ENCODE assay signal across 13 cellular contexts in the genomic region with DNA sequence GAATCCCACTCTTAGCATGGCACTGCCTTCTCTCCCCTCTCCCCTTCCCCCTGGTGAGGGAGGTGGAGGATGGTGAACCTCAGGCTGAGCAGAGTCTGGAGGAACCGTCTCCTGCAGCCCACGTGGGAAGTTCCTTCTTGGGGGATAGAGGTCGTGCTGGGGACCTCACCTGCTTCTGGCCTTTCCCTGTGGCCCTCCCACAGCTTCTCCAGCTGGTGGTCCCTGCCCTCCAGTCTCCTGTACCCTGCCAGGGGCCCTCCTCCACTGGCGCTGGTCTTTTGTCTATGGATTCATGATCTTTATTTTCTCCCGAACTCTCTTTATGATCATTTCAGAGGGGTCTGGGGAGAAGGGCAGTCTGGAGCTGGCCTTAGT. TPM values are rescaled to one million over a fixed set of nuclear protein-coding genes. Genes with fewer than 3 reads are reported as not detected.
A peak's percentile ranks its signal among the peaks of the same experiment; 100 is the strongest.
DNase-seq lines count a peak whose midpoint lies in the region; ATAC-seq and TF ChIP-seq lines count a peak whose summit lies in the region.
"Had no signal": no experiment of that assay in that cellular context is flagged by ENCODE, and none has a peak within 500 bp of the region (broad histone marks: within the 10 kb centered on the region; RNA-seq: fewer than 3 reads in every experiment).

No MANE protein-coding gene starts in this region.

- H3K36me3 Mint-ChIP-seq in activated T-cell treated with anti-CD3 and anti-CD28 coated beads, Interleukin-2, amount 50 U/mL, for 72 hours (ENCODE audit: insufficient read depth in 2 of 2) = no peaks in the 10 kb centered on the region
- no peaks in the 10 kb centered on the region for H3K36me3 Mint-ChIP-seq in activated T-cell treated with anti-CD3 and anti-CD28 coated beads, Interleukin-2, amount 50 U/mL, for 4 hours (ENCODE audit: insufficient read depth)
- no peaks in the 10 kb centered on the region for H3K36me3 Mint-ChIP-seq in brain
- H3K36me3 Mint-ChIP-seq: IgD-negative memory B cell had no signal

- ATAC-seq in activated T-cell treated with anti-CD3 and anti-CD28 coated beads, Interleukin-2, amount 50 U/mL, for 72 hours (replicated peaks in 1 of 2) = no peak
- no peak for ATAC-seq in activated T-cell treated with anti-CD3 and anti-CD28 coated beads, Interleukin-2, amount 50 U/mL, for 4 hours
- ATAC-seq in lower lobe of right lung = no peak
- ATAC-seq in thoracic aorta (ENCODE audit: insufficient number of reproducible peaks, low FRiP score, low read depth) = no peak
- ATAC-seq in GM18520 (IDR thresholded peaks at IDR 0.05; ENCODE audit: unreplicated experiment) = no peak

- peaks cover 4% of the 10 kb centered on the region for H3K4me1 Mint-ChIP-seq in activated T-cell treated with anti-CD3 and anti-CD28 coated beads, Interleukin-2, amount 50 U/mL, for 72 hours (ENCODE audit: low read depth)
- H3K4me1 Mint-ChIP-seq in activated T-cell treated with anti-CD3 and anti-CD28 coated beads, Interleukin-2, amount 50 U/mL, for 4 hours (ENCODE audit: low read depth) = peaks cover 6% of the 10 kb centered on the region
- peaks cover 21% of the 10 kb centered on the region for H3K4me1 Mint-ChIP-seq in brain

- H3K27ac Mint-ChIP-seq in activated T-cell treated with anti-CD3 and anti-CD28 coated beads, Interleukin-2, amount 50 U/mL, for 72 hours = no peak overlapping the region
- no peak overlapping the region for H3K27ac Mint-ChIP-seq in brain
- H3K27ac Mint-ChIP-seq: IgD-negative memory B cell had no signal

- TF ChIP-seq CTCF in brain (conservative IDR thresholded peaks at IDR 0.05) (no peak), lower lobe of right lung (IDR thresholded peaks at IDR 0.05) (no peak), thoracic aorta (IDR thresholded peaks at IDR 0.05) (no peak)

- peaks cover 18% of the 10 kb centered on the region for H3K4me1 ChIP-seq in lower lobe of right lung
- H3K4me1 ChIP-seq in thoracic aorta (ENCODE audit: control insufficient read depth in 1 of 2, low read depth in 2 of 2) = peaks cover 10 to 16% of the 10 kb centered on the region in 2 donors

- peaks cover 22% of the 10 kb centered on the region for H3K27me3 ChIP-seq in lower lobe of right lung (ENCODE audit: low read depth)
- peaks cover 5% of the 10 kb centered on the region for H3K27me3 ChIP-seq in thoracic aorta (replicated peaks; ENCODE audit: insufficient read depth)

- H3K36me3 ChIP-seq in lower lobe of right lung (no peaks in the 10 kb centered on the region), thoracic aorta (no peaks in the 10 kb centered on the region)
- H3K36me3 ChIP-seq: tibial artery had no signal

- peak overlapping the region; percentile 43 for H3K4me3 ChIP-seq in lower lobe of right lung
- H3K4me3 ChIP-seq in thoracic aorta = peak overlapping the region; percentile 63
- H3K4me3 ChIP-seq: mucosa of descending colon had no signal

- no peaks in the 10 kb centered on the region for H3K9me3 Mint-ChIP-seq in activated T-cell treated with anti-CD3 and anti-CD28 coated beads, Interleukin-2, amount 50 U/mL, for 72 hours
- H3K9me3 Mint-ChIP-seq in activated T-cell treated with anti-CD3 and anti-CD28 coated beads, Interleukin-2, amount 50 U/mL, for 4 hours = no peaks in the 10 kb centered on the region
- peaks cover 0 to 4% (median 0%) of the 10 kb centered on the region in 5 experiments for H3K9me3 Mint-ChIP-seq in brain
- H3K9me3 Mint-ChIP-seq: IgD-negative memory B cell had no signal

- H3K4me3 Mint-ChIP-seq in activated T-cell treated with anti-CD3 and anti-CD28 coated beads, Interleukin-2, amount 50 U/mL, for 72 hours = peak overlapping the region; percentile 53 to 68
- no peak overlapping the region for H3K4me3 Mint-ChIP-seq in activated T-cell treated with anti-CD3 and anti-CD28 coated beads, Interleukin-2, amount 50 U/mL, for 4 hours
- peak overlapping the region; percentile 20 to 54 (median 43) for H3K4me3 Mint-ChIP-seq in brain

- no peak for DNase-seq in activated T-cell treated with anti-CD3 and anti-CD28 coated beads, Interleukin-2, amount 50 U/mL, for 72 hours
- DNase-seq in activated T-cell treated with anti-CD3 and anti-CD28 coated beads, Interleukin-2, amount 50 U/mL, for 4 hours = no peak
- DNase-seq in lower lobe of right lung = no peak
- no peak for DNase-seq in thoracic aorta (ENCODE audit: low spot score)
- no peak for DNase-seq in NCI-H1048 (lab: John Stamatoyannopoulos, UW)
- DNase-seq in HuH-7 (ENCODE audit: low spot score) = no peak
- DNase-seq: tibial artery had no signal

- H3K9me3 ChIP-seq in lower lobe of right lung = no peaks in the 10 kb centered on the region
- no peaks in the 10 kb centered on the region for H3K9me3 ChIP-seq in thoracic aorta
- H3K9me3 ChIP-seq: mucosa of descending colon, tibial artery had no signal

- no peak overlapping the region for H3K27ac ChIP-seq in lower lobe of right lung
- H3K27ac ChIP-seq in thoracic aorta = no peak overlapping the region
- H3K27ac ChIP-seq: epithelial cell of prostate, tibial artery had no signal

- intact Hi-C loops in lower lobe of right lung (cut with DNase I) = no loop called here

- H3K27me3 Mint-ChIP-seq in activated T-cell treated with anti-CD3 and anti-CD28 coated beads, Interleukin-2, amount 50 U/mL, for 72 hours (ENCODE audit: low read depth) = peaks cover 19% of the 10 kb centered on the region
- H3K27me3 Mint-ChIP-seq in activated T-cell treated with anti-CD3 and anti-CD28 coated beads, Interleukin-2, amount 50 U/mL, for 4 hours (ENCODE audit: low read depth) = peaks cover 31% of the 10 kb centered on the region
- H3K27me3 Mint-ChIP-seq in brain = peaks cover 24% of the 10 kb centered on the region

RNA-seq across cellular contexts. Expression of a gene that starts 9.0 kb away (rescaled TPM):
- 100 to 1,000 TPM; 125 to 140 TPM for total RNA-seq in activated T-cell treated with anti-CD3 and anti-CD28 coated beads, Interleukin-2, amount 50 U/mL, for 72 hours
- total RNA-seq in activated T-cell treated with anti-CD3 and anti-CD28 coated beads, Interleukin-2, amount 50 U/mL, for 4 hours = 100 to 1,000 TPM; 154 to 166 (median 154) TPM
- polyA plus RNA-seq in brain (ENCODE audit: insufficient read depth, low read depth, low replicate concordance) = 96.6 TPM
- total RNA-seq in lower lobe of right lung (69.7 TPM), thoracic aorta (10 to 100 TPM; 77.2 to 84.1 TPM)

RNA-seq across cellular contexts. Expression of a gene that starts 12.3 kb away (rescaled TPM):
- 1 to 10 TPM; 1.8 to 3.3 TPM for total RNA-seq in activated T-cell treated with anti-CD3 and anti-CD28 coated beads, Interleukin-2, amount 50 U/mL, for 72 hours
- total RNA-seq in activated T-cell treated with anti-CD3 and anti-CD28 coated beads, Interleukin-2, amount 50 U/mL, for 4 hours = 1 to 10 TPM in 2 of 3 donors, under 1 TPM in 1; 0.71 to 1.7 (median 1.2) TPM
- polyA plus RNA-seq in brain (ENCODE audit: insufficient read depth, low read depth, low replicate concordance) = 0.41 TPM
- 3.8 TPM for total RNA-seq in lower lobe of right lung
- not detected for total RNA-seq in thoracic aorta
- total RNA-seq: A172 had no signal
